In the genomic region with DNA sequence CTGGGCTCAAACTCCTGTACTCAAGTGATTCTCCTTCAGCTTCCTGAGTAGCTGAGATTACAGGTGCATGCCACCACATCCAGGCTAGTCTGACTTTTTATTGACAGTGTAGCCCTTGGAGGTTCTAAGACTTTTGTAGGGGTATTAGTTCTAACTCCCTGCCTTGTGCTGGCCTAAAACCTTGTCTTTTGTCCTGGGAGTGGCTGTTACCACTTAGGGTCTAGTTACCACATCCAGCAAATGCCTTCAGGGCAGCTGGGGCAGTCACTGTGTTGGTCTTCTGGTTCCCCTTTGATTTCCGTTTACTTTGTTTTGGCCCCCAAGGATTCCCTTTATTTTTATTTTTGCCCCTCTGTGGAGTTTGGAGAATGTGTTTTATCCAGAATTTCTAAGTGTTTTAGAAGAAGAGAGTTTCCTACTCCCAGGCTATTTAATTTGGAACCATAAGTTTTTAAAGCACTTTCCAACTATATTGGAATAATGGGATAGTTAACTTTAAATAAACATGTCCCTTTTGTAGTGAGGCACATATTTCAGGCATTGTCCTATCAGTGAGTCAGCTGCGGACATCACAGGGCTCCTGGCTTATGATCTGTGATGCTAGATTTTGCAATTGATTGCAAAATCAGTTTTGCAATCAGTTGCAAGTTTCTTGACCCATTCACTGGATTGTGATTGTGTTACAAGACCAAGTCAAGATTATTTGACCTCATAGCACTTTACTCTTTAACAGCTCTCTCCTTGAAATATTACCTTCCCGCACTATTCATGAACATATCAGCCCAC, we compare ENCODE assay signal across 4 cellular contexts.
TF ChIP-seq lines count a peak whose summit lies in the region.

No MANE protein-coding gene starts in this region.

TF ChIP-seq in IMR-90, 13 proteins besides CTCF, POLR2A, EP300 and RAD21:
- TF ChIP-seq MAFK (IDR thresholded peaks at IDR 0.05; ENCODE audit: low read depth, low read length) = no peak
- TF ChIP-seq, protein P1, sequence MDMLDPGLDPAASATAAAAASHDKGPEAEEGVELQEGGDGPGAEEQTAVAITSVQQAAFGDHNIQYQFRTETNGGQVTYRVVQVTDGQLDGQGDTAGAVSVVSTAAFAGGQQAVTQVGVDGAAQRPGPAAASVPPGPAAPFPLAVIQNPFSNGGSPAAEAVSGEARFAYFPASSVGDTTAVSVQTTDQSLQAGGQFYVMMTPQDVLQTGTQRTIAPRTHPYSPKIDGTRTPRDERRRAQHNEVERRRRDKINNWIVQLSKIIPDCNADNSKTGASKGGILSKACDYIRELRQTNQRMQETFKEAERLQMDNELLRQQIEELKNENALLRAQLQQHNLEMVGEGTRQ (IDR thresholded peaks at IDR 0.05; ENCODE audit: low read depth, low read length) = no peak
- TF ChIP-seq NFE2L2 (IDR thresholded peaks at IDR 0.05; ENCODE audit: low read depth, low read length) = no peak
- TF ChIP-seq CEBPB (IDR thresholded peaks at IDR 0.05; ENCODE audit: low read depth, low read length) = 0 out of 2 replicates have a peak, but pooled peaks have one; percentile 19
- TF ChIP-seq CHD1 (IDR thresholded peaks at IDR 0.05; ENCODE audit: low read depth, low read length) = no peak
- TF ChIP-seq RFX5 (IDR thresholded peaks at IDR 0.05; ENCODE audit: low read depth, low read length) = no peak
- no peak for TF ChIP-seq MAZ (IDR thresholded peaks at IDR 0.05; ENCODE audit: borderline replicate concordance, low read depth, low read length)
- no peak for TF ChIP-seq MXI1 (IDR thresholded peaks at IDR 0.05; ENCODE audit: borderline replicate concordance, low read depth, low read length)
- TF ChIP-seq SMC3 (IDR thresholded peaks at IDR 0.05; ENCODE audit: low read depth, low read length) = no peak

TF ChIP-seq in K562, 482 proteins besides CTCF, POLR2A, EP300 and RAD21 (continues in another document):
- TF ChIP-seq ZNF12 (CRISPR knock-in tag; IDR thresholded peaks at IDR 0.05) (no peak), MCM2 (IDR thresholded peaks at IDR 0.05; ENCODE audit: low read depth) (no peak)
- TF ChIP-seq, protein P2, sequence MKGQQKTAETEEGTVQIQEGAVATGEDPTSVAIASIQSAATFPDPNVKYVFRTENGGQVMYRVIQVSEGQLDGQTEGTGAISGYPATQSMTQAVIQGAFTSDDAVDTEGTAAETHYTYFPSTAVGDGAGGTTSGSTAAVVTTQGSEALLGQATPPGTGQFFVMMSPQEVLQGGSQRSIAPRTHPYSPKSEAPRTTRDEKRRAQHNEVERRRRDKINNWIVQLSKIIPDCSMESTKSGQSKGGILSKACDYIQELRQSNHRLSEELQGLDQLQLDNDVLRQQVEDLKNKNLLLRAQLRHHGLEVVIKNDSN (CRISPR knock-in tag; IDR thresholded peaks at IDR 0.05) = no peak
- TF ChIP-seq, protein P3, sequence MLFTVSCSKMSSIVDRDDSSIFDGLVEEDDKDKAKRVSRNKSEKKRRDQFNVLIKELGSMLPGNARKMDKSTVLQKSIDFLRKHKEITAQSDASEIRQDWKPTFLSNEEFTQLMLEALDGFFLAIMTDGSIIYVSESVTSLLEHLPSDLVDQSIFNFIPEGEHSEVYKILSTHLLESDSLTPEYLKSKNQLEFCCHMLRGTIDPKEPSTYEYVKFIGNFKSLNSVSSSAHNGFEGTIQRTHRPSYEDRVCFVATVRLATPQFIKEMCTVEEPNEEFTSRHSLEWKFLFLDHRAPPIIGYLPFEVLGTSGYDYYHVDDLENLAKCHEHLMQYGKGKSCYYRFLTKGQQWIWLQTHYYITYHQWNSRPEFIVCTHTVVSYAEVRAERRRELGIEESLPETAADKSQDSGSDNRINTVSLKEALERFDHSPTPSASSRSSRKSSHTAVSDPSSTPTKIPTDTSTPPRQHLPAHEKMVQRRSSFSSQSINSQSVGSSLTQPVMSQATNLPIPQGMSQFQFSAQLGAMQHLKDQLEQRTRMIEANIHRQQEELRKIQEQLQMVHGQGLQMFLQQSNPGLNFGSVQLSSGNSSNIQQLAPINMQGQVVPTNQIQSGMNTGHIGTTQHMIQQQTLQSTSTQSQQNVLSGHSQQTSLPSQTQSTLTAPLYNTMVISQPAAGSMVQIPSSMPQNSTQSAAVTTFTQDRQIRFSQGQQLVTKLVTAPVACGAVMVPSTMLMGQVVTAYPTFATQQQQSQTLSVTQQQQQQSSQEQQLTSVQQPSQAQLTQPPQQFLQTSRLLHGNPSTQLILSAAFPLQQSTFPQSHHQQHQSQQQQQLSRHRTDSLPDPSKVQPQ (CRISPR knock-in tag; IDR thresholded peaks at IDR 0.05; ENCODE audit: borderline replicate concordance) = no peak
- TF ChIP-seq, protein P4, sequence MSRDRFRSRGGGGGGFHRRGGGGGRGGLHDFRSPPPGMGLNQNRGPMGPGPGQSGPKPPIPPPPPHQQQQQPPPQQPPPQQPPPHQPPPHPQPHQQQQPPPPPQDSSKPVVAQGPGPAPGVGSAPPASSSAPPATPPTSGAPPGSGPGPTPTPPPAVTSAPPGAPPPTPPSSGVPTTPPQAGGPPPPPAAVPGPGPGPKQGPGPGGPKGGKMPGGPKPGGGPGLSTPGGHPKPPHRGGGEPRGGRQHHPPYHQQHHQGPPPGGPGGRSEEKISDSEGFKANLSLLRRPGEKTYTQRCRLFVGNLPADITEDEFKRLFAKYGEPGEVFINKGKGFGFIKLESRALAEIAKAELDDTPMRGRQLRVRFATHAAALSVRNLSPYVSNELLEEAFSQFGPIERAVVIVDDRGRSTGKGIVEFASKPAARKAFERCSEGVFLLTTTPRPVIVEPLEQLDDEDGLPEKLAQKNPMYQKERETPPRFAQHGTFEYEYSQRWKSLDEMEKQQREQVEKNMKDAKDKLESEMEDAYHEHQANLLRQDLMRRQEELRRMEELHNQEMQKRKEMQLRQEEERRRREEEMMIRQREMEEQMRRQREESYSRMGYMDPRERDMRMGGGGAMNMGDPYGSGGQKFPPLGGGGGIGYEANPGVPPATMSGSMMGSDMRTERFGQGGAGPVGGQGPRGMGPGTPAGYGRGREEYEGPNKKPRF (IDR thresholded peaks at IDR 0.05; ENCODE audit: low read depth, low read length) = no peak

TF ChIP-seq in HepG2, 621 proteins besides CTCF, POLR2A, EP300 and RAD21 (continues in another document):
- TF ChIP-seq PRMT3 (CRISPR knock-in tag; IDR thresholded peaks at IDR 0.05; ENCODE audit: borderline replicate concordance, low read depth) (no peak), PAX8 (CRISPR knock-in tag; IDR thresholded peaks at IDR 0.05; ENCODE audit: borderline replicate concordance) (no peak), PRPF4 (IDR thresholded peaks at IDR 0.05; ENCODE audit: low read depth, low read length, poor library complexity, severe bottlenecking) (no peak), MAFF (IDR thresholded peaks at IDR 0.05; ENCODE audit: low read depth, low read length) (no peak), SMARCC2 (IDR thresholded peaks at IDR 0.05) (no peak), SKI (IDR thresholded peaks at IDR 0.05; ENCODE audit: partially characterized antibody) (no peak), PPARG (CRISPR knock-in tag; conservative IDR thresholded peaks at IDR 0.05) (no peak), ZNF232 (CRISPR knock-in tag; IDR thresholded peaks at IDR 0.05; ENCODE audit: borderline replicate concordance) (no peak), MTA3 (CRISPR knock-in tag; IDR thresholded peaks at IDR 0.05) (no peak), TCF7 (IDR thresholded peaks at IDR 0.05; ENCODE audit: low read depth) (peak; percentile 52; the same call in 1 of the 2 replicates), DPF2 (CRISPR knock-in tag; IDR thresholded peaks at IDR 0.05; ENCODE audit: borderline replicate concordance, low read depth) (no peak), MYC (CRISPR knock-in tag; IDR thresholded peaks at IDR 0.05; ENCODE audit: borderline replicate concordance) (no peak), SOX5 (CRISPR knock-in tag; IDR thresholded peaks at IDR 0.05; ENCODE audit: borderline replicate concordance) (peak; percentile 56; the same call in 1 of the 2 replicates), CEBPB (IDR thresholded peaks at IDR 0.05; ENCODE audit: borderline replicate concordance, low read depth, low read length) (peak; percentile 94), ISL2 (CRISPR knock-in tag; IDR thresholded peaks at IDR 0.05) (no peak), ZNF367 (CRISPR knock-in tag; IDR thresholded peaks at IDR 0.05; ENCODE audit: borderline replicate concordance) (no peak)
- TF ChIP-seq, protein P5, sequence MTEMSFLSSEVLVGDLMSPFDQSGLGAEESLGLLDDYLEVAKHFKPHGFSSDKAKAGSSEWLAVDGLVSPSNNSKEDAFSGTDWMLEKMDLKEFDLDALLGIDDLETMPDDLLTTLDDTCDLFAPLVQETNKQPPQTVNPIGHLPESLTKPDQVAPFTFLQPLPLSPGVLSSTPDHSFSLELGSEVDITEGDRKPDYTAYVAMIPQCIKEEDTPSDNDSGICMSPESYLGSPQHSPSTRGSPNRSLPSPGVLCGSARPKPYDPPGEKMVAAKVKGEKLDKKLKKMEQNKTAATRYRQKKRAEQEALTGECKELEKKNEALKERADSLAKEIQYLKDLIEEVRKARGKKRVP (CRISPR knock-in tag; IDR thresholded peaks at IDR 0.05) = peak in 1 of 2 experiments; percentile 37; a peak in 1 of 4 replicates
- TF ChIP-seq, protein P6, sequence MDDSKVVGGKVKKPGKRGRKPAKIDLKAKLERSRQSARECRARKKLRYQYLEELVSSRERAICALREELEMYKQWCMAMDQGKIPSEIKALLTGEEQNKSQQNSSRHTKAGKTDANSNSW (CRISPR knock-in tag; IDR thresholded peaks at IDR 0.05; ENCODE audit: borderline replicate concordance) = no peak
- TF ChIP-seq, protein P7, sequence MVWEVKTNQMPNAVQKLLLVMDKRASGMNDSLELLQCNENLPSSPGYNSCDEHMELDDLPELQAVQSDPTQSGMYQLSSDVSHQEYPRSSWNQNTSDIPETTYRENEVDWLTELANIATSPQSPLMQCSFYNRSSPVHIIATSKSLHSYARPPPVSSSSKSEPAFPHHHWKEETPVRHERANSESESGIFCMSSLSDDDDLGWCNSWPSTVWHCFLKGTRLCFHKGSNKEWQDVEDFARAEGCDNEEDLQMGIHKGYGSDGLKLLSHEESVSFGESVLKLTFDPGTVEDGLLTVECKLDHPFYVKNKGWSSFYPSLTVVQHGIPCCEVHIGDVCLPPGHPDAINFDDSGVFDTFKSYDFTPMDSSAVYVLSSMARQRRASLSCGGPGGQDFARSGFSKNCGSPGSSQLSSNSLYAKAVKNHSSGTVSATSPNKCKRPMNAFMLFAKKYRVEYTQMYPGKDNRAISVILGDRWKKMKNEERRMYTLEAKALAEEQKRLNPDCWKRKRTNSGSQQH (CRISPR knock-in tag; IDR thresholded peaks at IDR 0.05; ENCODE audit: low read depth) = no peak
- TF ChIP-seq, protein P8, sequence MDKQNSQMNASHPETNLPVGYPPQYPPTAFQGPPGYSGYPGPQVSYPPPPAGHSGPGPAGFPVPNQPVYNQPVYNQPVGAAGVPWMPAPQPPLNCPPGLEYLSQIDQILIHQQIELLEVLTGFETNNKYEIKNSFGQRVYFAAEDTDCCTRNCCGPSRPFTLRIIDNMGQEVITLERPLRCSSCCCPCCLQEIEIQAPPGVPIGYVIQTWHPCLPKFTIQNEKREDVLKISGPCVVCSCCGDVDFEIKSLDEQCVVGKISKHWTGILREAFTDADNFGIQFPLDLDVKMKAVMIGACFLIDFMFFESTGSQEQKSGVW (CRISPR knock-in tag; IDR thresholded peaks at IDR 0.05; ENCODE audit: borderline replicate concordance) = no peak

TF ChIP-seq in SK-N-SH treated with all-trans-retinoic acid at 6 μM for 48 hours, 23 proteins besides CTCF, POLR2A, EP300 and RAD21:
- no peak for TF ChIP-seq ARNTL (CRISPR knock-in tag; IDR thresholded peaks at IDR 0.05; ENCODE audit: borderline replicate concordance, low read depth)
